20 cellular contexts compared by ENCODE assay signal in the genomic region with DNA sequence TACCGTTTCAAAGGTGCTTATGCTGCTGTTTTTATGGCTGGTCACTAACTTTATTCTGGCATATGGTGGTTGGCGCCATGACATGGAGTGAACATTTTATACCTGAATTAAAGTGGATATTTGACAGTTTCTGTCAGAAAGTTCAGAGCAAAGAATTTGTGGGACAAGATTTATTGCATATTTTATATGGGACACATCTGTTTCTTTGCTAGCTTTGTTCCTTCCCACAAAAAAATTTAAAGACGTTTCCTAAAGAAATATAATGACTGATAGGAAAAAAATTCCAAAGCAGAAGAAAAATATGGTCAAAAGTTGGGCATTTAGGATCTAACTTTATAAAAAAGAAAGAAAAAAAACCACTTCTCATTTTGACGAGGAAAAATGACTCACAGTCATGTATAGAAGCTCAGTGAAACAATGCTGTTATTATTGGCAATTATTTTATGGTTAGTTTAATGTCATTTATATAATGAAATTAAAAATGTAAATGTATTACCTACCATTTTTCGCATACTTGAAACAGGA.
DNase-seq lines count a peak whose midpoint lies in the region; ATAC-seq and TF ChIP-seq lines count a peak whose summit lies in the region.
"Had no signal": no experiment of that assay in that cellular context is flagged by ENCODE, and none has a peak within 500 bp of the region (broad histone marks: within the 10 kb centered on the region; RNA-seq: fewer than 3 reads in every experiment).

No MANE protein-coding gene starts in this region.

- intact Hi-C loops in vagina (cut with DNase I), result no loop called here
- intact Hi-C loops in lower leg skin (cut with DNase I; ENCODE audit: low total_unique reads), result no loop called here

- H3K4me2 ChIP-seq in mesenchymal stem cell (ENCODE audit: low read length, poor library complexity, severe bottlenecking), result peak overlapping the region; percentile 42

- H3K9me3 ChIP-seq in mesenchymal stem cell (ENCODE audit: control insufficient read depth, low read length), result no peaks in the 10 kb centered on the region
- no peaks in the 10 kb centered on the region for H3K9me3 ChIP-seq in vagina
- H3K9me3 ChIP-seq in gastroesophageal sphincter, result no peaks in the 10 kb centered on the region

- no peaks in the 10 kb centered on the region for H3K36me3 Mint-ChIP-seq in brain
- H3K36me3 Mint-ChIP-seq: activated naive CD4-positive, alpha-beta T cell treated with anti-CD3 and anti-CD28 coated beads, Interleukin-2, amount 10 ng/mL, durations not matched to agents 7 days and 5 days; naive B cell had no signal

- peaks cover 10% of the 10 kb centered on the region for H3K4me1 Mint-ChIP-seq in brain
- H3K4me1 Mint-ChIP-seq: activated naive CD4-positive, alpha-beta T cell treated with anti-CD3 and anti-CD28 coated beads, Interleukin-2, amount 10 ng/mL, durations not matched to agents 7 days and 5 days; CD8-positive, alpha-beta memory T cell; central memory CD8-positive, alpha-beta T cell; naive B cell had no signal

- H3K9me3 Mint-ChIP-seq in brain, result no peaks in the 10 kb centered on the region
- H3K9me3 Mint-ChIP-seq: activated naive CD4-positive, alpha-beta T cell treated with anti-CD3 and anti-CD28 coated beads, Interleukin-2, amount 10 ng/mL, durations not matched to agents 7 days and 5 days; central memory CD8-positive, alpha-beta T cell; naive B cell had no signal

- H3K27me3 ChIP-seq in mesenchymal stem cell (ENCODE audit: control insufficient read depth in 1 of 2, insufficient read depth in 1 of 2, low read length in 2 of 2) (peaks cover 0 to 6% of the 10 kb centered on the region in 2 experiments), vagina (no peaks in the 10 kb centered on the region), gastroesophageal sphincter (no peaks in the 10 kb centered on the region)

- no peak overlapping the region for H2BK15ac ChIP-seq in mesenchymal stem cell (ENCODE audit: low read depth, poor library complexity, severe bottlenecking)

- no peaks in the 10 kb centered on the region for H3K36me3 ChIP-seq in mesenchymal stem cell (ENCODE audit: control insufficient read depth in 1 of 2, insufficient read depth in 2 of 2, low read depth in 1 of 2, low read length in 2 of 2)
- no peaks in the 10 kb centered on the region for H3K36me3 ChIP-seq in vagina
- H3K36me3 ChIP-seq in gastroesophageal sphincter, result no peaks in the 10 kb centered on the region

- no peak for TF ChIP-seq CTCF in brain (conservative IDR thresholded peaks at IDR 0.05)
- no peak for TF ChIP-seq CTCF in vagina (IDR thresholded peaks at IDR 0.05)
- no peak for TF ChIP-seq CTCF in gastroesophageal sphincter (IDR thresholded peaks at IDR 0.05)
- no peak for TF ChIP-seq CTCF in omental fat pad (IDR thresholded peaks at IDR 0.05)
- no peak for TF ChIP-seq CTCF in lower leg skin (IDR thresholded peaks at IDR 0.05)

- H3K23ac ChIP-seq in mesenchymal stem cell (ENCODE audit: low read length in 2 of 2), result no peak overlapping the region

- no peak overlapping the region for H2BK120ac ChIP-seq in mesenchymal stem cell (ENCODE audit: low read depth, low read length)

- H3K27me3 Mint-ChIP-seq in brain, result peaks cover 13% of the 10 kb centered on the region
- H3K27me3 Mint-ChIP-seq: activated naive CD4-positive, alpha-beta T cell treated with anti-CD3 and anti-CD28 coated beads, Interleukin-2, amount 10 ng/mL, durations not matched to agents 7 days and 5 days; central memory CD8-positive, alpha-beta T cell had no signal

- DNase-seq in HEK293T (ENCODE audit: extremely low spot score) (no peak), mesenchymal stem cell (no peak), vagina (ENCODE audit: extremely low spot score in 2 of 2) (no peak), omental fat pad (ENCODE audit: low spot score) (no peak), lower leg skin (ENCODE audit: low spot score in 2 of 2) (no peak)
- DNase-seq: activated CD4-positive, alpha-beta T cell treated with anti-CD3 and anti-CD28 coated beads for 1 hour; activated naive CD4-positive, alpha-beta T cell treated with anti-CD3 and anti-CD28 coated beads, Interleukin-2, amount 10 ng/mL, durations not matched to agents 7 days and 5 days; activated T-cell treated with anti-CD3 and anti-CD28 coated beads, Interleukin-2, amount 50 U/mL, for 48 hours; anterior cingulate cortex; CD8-positive, alpha-beta memory T cell; Karpas-422; naive B cell; NCI-H187 treated with DMSO at 0.1 percent for 48 hours; NCI-H345; NCI-H774; Right ventricle myocardium superior had no signal

- H3K4me3 ChIP-seq in mesenchymal stem cell (ENCODE audit: insufficient read depth in 1 of 2, low read depth in 1 of 2, low read length in 2 of 2) (peak overlapping the region in 1 of 2 experiments; percentile 19), vagina (no peak overlapping the region), gastroesophageal sphincter (no peak overlapping the region), lower leg skin (ENCODE audit: low read depth, poor library complexity, severe bottlenecking) (no peak overlapping the region)

- H2BK5ac ChIP-seq in mesenchymal stem cell (ENCODE audit: low read depth, low read length, poor library complexity, severe bottlenecking), result peak overlapping the region; percentile 67

- H3K18ac ChIP-seq in mesenchymal stem cell (ENCODE audit: low read depth in 1 of 2, low read length in 2 of 2), result peak overlapping the region; percentile 69 to 86

- peaks cover 6% of the 10 kb centered on the region for H3K4me1 ChIP-seq in mesenchymal stem cell (ENCODE audit: control insufficient read depth, insufficient read depth, low read depth, low read length)
- H3K4me1 ChIP-seq in vagina, result no peaks in the 10 kb centered on the region
- peaks cover 0 to 35% (median 0%) of the 10 kb centered on the region in 3 donors for H3K4me1 ChIP-seq in gastroesophageal sphincter
- H3K4me1 ChIP-seq: parathyroid adenoma had no signal

- peak overlapping the region in 3 of 5 experiments; percentile 27 to 51 (median 32) for H3K27ac Mint-ChIP-seq in brain
- H3K27ac Mint-ChIP-seq: activated naive CD4-positive, alpha-beta T cell treated with anti-CD3 and anti-CD28 coated beads, Interleukin-2, amount 10 ng/mL, durations not matched to agents 7 days and 5 days; CD8-positive, alpha-beta memory T cell; naive B cell had no signal

- no peaks in the 10 kb centered on the region for H3K79me1 ChIP-seq in mesenchymal stem cell (replicated peaks; ENCODE audit: low read length, poor library complexity, severe bottlenecking)

- no peak overlapping the region for H3K14ac ChIP-seq in mesenchymal stem cell (ENCODE audit: low read length in 2 of 2)

- H4K91ac ChIP-seq in mesenchymal stem cell (ENCODE audit: low read length), result no peak overlapping the region

- TF ChIP-seq EP300 in gastroesophageal sphincter (IDR thresholded peaks at IDR 0.05), result no peak

- peak overlapping the region; percentile 79 for H3K9ac ChIP-seq in mesenchymal stem cell (ENCODE audit: low read length)
- H3K9ac ChIP-seq: parathyroid adenoma had no signal

- H3K27ac ChIP-seq in mesenchymal stem cell (ENCODE audit: low read length, poor library complexity, severe bottlenecking), result peak overlapping the region; percentile 75
- H3K27ac ChIP-seq in vagina, result peak overlapping the region; percentile 26
- H3K27ac ChIP-seq in gastroesophageal sphincter, result peak overlapping the region in 1 of 4 donors; percentile 42
- H3K27ac ChIP-seq: parathyroid adenoma had no signal

- TF ChIP-seq POLR2A in vagina (IDR thresholded peaks at IDR 0.05) (no peak), gastroesophageal sphincter (IDR thresholded peaks at IDR 0.05) (no peak), lower leg skin (IDR thresholded peaks at IDR 0.05) (no peak)

- POLR2A ChIA-PET in HEK293T (lab: Yijun Ruan, JAX), result interaction anchor here (1.1 to 1.2 kb wide), 2 partner anchors 84 to 114 kb away, joined by 4 read pairs; no protein-coding TSS in a partner anchor

- ATAC-seq in gastroesophageal sphincter (no peak), omental fat pad (ENCODE audit: low FRiP score) (no peak)

- WGBS in mesenchymal stem cell, result 72% methylated on average over 3 of the region's 5 CpGs
- WGBS in gastroesophageal sphincter (ENCODE audit: low coverage in 1 of 2), 2 donors, result 30 to 45% methylated on average over 5 of the region's 5 CpGs
- WGBS in lower leg skin, 2 donors, result 45 to 51% methylated on average over 5 of the region's 5 CpGs

- H2BK12ac ChIP-seq in mesenchymal stem cell (ENCODE audit: low read length in 2 of 2), result no peak overlapping the region

- peak overlapping the region; percentile 92 for H2AK5ac ChIP-seq in mesenchymal stem cell (ENCODE audit: low read length, severe bottlenecking)

- CTCF ChIA-PET in HEK293T (lab: Yijun Ruan, JAX), result interaction anchor here (0.6 kb wide), 1 partner anchor 23 kb away, joined by 3 read pairs; no protein-coding TSS in a partner anchor

- H2AFZ ChIP-seq in mesenchymal stem cell (ENCODE audit: low read depth, low read length), result no peak overlapping the region
- H2AFZ ChIP-seq: parathyroid adenoma had no signal

- no peak overlapping the region for H3K4me3 Mint-ChIP-seq in brain
- H3K4me3 Mint-ChIP-seq: activated naive CD4-positive, alpha-beta T cell treated with anti-CD3 and anti-CD28 coated beads, Interleukin-2, amount 10 ng/mL, durations not matched to agents 7 days and 5 days; CD8-positive, alpha-beta memory T cell; central memory CD8-positive, alpha-beta T cell; naive B cell had no signal

- no peak overlapping the region for H4K8ac ChIP-seq in mesenchymal stem cell (ENCODE audit: low read length)

- no peak overlapping the region for H3K4ac ChIP-seq in mesenchymal stem cell (ENCODE audit: low read depth in 1 of 2, low read length in 2 of 2)

TF ChIP-seq in HEK293T, 16 proteins besides CTCF, POLR2A, EP300 and RAD21:
- peak; percentile 26; the same call in 1 of the 2 replicates for TF ChIP-seq L3MBTL2 (conservative IDR thresholded peaks at IDR 0.05)
- peak; percentile 46; the same call in 1 of the 2 replicates for TF ChIP-seq CTBP1 (IDR thresholded peaks at IDR 0.05; ENCODE audit: borderline replicate concordance)
- peak; percentile 86 for TF ChIP-seq PKNOX1 (IDR thresholded peaks at IDR 0.05)
- no peak for TF ChIP-seq FOXM1 (IDR thresholded peaks at IDR 0.05; ENCODE audit: borderline replicate concordance)
- TF ChIP-seq FOXK2 (IDR thresholded peaks at IDR 0.05), result no peak
